8 cellular contexts compared by ENCODE assay signal in the genomic region with DNA sequence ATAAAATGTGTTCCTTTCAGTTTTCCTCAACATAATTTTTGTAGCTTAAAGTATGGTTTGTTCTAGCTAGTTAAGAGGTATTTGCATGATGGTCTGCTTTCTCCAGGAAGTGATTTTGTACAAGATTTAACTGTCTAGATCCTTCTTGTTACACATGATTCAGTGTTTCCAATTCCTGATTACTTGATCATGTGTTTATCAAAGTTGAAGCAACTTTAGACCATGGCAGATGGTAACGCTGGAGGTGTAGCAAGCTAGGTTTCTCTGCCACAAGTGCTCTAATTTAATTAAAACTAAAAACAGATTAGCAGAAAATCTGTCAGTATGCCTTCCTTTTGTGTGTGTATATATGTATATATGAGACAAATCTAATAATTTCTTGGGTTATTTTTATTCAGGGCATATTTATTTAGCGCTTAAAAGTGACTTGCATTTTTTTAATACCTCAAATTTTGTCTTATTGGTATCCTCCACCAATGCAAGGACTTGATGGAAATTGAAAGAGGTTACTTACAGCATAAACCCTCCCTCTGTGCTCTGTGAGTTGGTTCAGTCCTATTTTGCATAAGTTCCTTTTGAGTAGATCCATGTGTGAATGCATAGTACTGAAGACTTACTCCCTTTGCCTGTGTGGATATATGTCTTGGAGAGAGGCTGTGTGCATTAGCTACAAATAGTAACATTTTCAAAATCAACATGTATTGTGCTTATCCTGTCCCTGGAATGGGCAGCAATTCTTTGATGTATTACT.
DNase-seq lines count a peak whose midpoint lies in the region; ATAC-seq, FAIRE-seq and TF ChIP-seq lines count a peak whose summit lies in the region.

No MANE protein-coding gene starts in this region.

- WGBS in spleen, 5 donors = 76 to 91% (median 83%) methylated on average over 2 of the region's 2 CpGs

- H3K79me2 ChIP-seq in osteoblast (ENCODE audit: insufficient read depth, low read length) = peaks cover 43% of the 10 kb centered on the region

- peak; percentile 11 for FAIRE-seq in H54 (lab: Jason Lieb, UNC)

- no peaks in the 10 kb centered on the region for H4K20me1 ChIP-seq in osteoblast (ENCODE audit: insufficient read depth, low read length)

- no peak for ATAC-seq in HG03280 (IDR thresholded peaks at IDR 0.05; ENCODE audit: unreplicated experiment)
- ATAC-seq in GM18519 (IDR thresholded peaks at IDR 0.05; ENCODE audit: low FRiP score, unreplicated experiment) = no peak

- H3K27ac ChIP-seq in osteoblast (ENCODE audit: low read depth, low read length) (peak overlapping the region; percentile 62), spleen (no peak overlapping the region)

- TF ChIP-seq POLR2A in H54 (IDR thresholded peaks at IDR 0.05; ENCODE audit: low read depth, low read length) = no peak
- TF ChIP-seq POLR2A in spleen (IDR thresholded peaks at IDR 0.05) = no peak

- no peak for TF ChIP-seq CTCF in osteoblast (IDR thresholded peaks at IDR 0.05; ENCODE audit: extremely low read depth, low read depth, low read length)
- no peak for TF ChIP-seq CTCF in spleen (IDR thresholded peaks at IDR 0.05 in 8 of 11, conservative IDR thresholded peaks at IDR 0.05 in 3 of 11)

- H3K27me3 ChIP-seq in osteoblast (ENCODE audit: insufficient read depth, low read length) = no peaks in the 10 kb centered on the region
- no peaks in the 10 kb centered on the region for H3K27me3 ChIP-seq in spleen (replicated peaks in 1 of 7)

- no peak overlapping the region for H2AFZ ChIP-seq in osteoblast (ENCODE audit: low read length)

- H3K4me3 ChIP-seq in osteoblast (ENCODE audit: insufficient read depth, low read length) (peak overlapping the region; percentile 43), spleen (no peak overlapping the region)

- intact Hi-C loops in spleen (cut with DNase I; ENCODE audit: low total_unique reads) = no loop called here

- no peaks in the 10 kb centered on the region for H3K9me3 ChIP-seq in osteoblast (ENCODE audit: low read depth, low read length)
- no peaks in the 10 kb centered on the region for H3K9me3 ChIP-seq in spleen

- H3K4me1 ChIP-seq in osteoblast (ENCODE audit: insufficient read depth, low read length) (peaks cover 77% of the 10 kb centered on the region), spleen (peaks cover 6 to 86% (median 38%) of the 10 kb centered on the region in 6 donors)

- H3K36me3 ChIP-seq in osteoblast (ENCODE audit: insufficient read depth, low read length) (no peaks in the 10 kb centered on the region), spleen (no peaks in the 10 kb centered on the region)

- peak overlapping the region; percentile 72 for H3K4me2 ChIP-seq in osteoblast (ENCODE audit: insufficient read depth, low read length)

- DNase-seq in H54 (ENCODE audit: insufficient read length, low spot score) (no peak), NCI-H2196 treated with DMSO at 0.1 percent for 48 hours (lab: John Stamatoyannopoulos, UW; ENCODE audit: unreplicated experiment) (peak; percentile 53), dedifferentiated amniotic fluid mesenchymal stem cell (ENCODE audit: extremely low spot score) (peak; percentile 71), osteoblast (ENCODE audit: insufficient read length, low spot score, missing footprints) (no peak), spleen (no peak), HuH-7 (ENCODE audit: low spot score) (no peak)

Comparison
In these comparisons a context has a peak if more than half of its experiments do, and no peak if none do; other contexts are left out.
1. DNase-seq: peak in NCI-H2196 treated with DMSO at 0.1 percent for 48 hours (single experiment) and dedifferentiated amniotic fluid mesenchymal stem cell (single experiment); none in H54 (single experiment), osteoblast (single experiment), spleen (single experiment) and HuH-7 (single experiment).